1 cellular context compared by ENCODE assay signal in genomic region chr2:171687287-171688128, GRCh38.
TF ChIP-seq lines count a peak whose summit lies in the region.

Gene DYNC1I2, plus strand, starts transcription at chr2:171687469. Its CDS starts 2,687 bp downstream, at chr2:171690156.

TF ChIP-seq in K562, 482 proteins besides CTCF, POLR2A, EP300 and RAD21 (continued from another document and continues in another):
- TF ChIP-seq, protein P1, sequence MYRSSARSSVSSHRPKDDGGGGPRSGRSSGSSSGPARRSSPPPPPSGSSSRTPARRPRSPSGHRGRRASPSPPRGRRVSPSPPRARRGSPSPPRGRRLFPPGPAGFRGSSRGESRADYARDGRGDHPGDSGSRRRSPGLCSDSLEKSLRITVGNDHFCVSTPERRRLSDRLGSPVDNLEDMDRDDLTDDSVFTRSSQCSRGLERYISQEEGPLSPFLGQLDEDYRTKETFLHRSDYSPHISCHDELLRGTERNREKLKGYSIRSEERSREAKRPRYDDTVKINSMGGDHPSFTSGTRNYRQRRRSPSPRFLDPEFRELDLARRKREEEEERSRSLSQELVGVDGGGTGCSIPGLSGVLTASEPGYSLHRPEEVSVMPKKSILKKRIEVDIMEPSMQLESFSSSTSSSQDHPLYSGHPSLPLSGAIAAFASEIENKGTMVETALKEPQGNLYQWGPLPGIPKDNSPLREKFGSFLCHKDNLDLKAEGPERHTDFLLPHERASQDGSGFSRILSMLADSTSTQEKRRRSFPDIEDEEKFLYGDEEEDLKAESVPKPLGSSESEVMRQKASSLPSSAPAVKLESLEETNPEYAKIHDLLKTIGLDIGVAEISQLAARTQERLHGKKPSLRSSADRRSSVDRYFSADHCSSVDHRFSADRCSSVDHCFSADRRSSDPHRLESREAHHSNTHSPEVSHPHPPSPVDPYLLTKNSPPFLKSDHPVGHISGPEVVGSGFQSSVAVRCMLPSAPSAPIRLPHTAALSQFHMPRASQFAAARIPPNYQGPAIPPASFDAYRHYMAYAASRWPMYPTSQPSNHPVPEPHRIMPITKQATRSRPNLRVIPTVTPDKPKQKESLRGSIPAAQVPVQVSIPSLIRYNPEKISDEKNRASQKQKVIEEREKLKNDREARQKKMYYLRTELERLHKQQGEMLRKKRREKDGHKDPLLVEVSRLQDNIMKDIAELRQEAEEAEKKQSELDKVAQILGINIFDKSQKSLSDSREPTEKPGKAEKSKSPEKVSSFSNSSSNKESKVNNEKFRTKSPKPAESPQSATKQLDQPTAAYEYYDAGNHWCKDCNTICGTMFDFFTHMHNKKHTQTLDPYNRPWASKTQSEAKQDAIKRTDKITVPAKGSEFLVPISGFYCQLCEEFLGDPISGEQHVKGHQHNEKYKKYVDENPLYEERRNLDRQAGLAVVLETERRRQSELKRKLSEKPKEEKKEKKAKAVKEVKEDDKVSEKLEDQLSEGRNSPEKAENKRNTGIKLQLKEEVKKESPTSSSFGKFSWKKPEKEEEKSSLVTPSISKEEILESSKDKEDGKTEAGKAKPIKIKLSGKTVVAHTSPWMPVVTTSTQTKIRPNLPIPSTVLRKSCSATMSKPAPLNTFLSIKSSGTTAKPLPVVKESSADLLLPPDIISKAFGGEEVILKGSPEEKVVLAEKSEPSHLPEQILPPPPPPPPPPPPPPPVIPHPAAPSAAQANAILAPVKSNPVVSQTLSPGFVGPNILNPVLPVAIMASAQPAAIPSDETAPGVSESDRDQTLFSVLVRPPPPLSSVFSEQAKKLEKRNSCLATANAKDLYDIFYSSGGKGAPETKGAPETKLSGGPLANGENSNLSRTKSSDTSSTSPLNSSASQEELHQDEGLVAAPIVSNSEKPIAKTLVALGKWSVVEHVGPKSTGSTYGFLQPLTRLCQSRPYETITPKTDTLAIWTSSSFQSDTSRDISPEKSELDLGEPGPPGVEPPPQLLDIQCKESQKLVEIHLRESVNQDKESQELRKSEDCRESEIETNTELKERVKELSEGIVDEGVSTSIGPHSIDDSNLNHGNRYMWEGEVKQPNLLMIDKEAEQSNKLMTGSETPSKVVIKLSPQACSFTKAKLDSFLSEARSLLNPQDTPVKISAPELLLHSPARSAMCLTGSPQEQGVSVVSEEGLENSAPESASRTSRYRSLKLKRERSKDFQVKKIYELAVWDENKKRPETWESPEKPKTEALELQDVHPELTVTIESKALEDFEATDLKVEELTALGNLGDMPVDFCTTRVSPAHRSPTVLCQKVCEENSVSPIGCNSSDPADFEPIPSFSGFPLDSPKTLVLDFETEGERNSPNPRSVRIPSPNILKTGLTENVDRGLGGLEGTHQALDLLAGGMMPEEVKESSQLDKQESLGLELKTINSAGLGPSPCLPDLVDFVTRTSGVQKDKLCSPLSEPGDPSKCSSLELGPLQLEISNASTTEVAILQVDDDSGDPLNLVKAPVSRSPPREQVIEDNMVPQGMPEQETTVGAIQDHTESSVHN (IDR thresholded peaks at IDR 0.05; ENCODE audit: borderline replicate concordance in 1 of 2, low read depth in 1 of 2): peak in 1 of 2 experiments; percentile 40; a peak in 1 of 4 replicates
- TF ChIP-seq NCOR1 (IDR thresholded peaks at IDR 0.05) (no peak), ZFP1 (CRISPR knock-in tag; IDR thresholded peaks at IDR 0.05) (no peak), ZFP30 (CRISPR knock-in tag; IDR thresholded peaks at IDR 0.05; ENCODE audit: borderline replicate concordance) (no peak), SUPT5H (IDR thresholded peaks at IDR 0.05) (peak; percentile 88), PTBP1 (IDR thresholded peaks at IDR 0.05; ENCODE audit: low read depth, low read length) (no peak), WHSC1 (IDR thresholded peaks at IDR 0.05; ENCODE audit: low read length) (no peak), USF1 (CRISPR knock-in tag; IDR thresholded peaks at IDR 0.05) (peak; percentile 43; the same call in 1 of the 2 replicates), TSHZ1 (CRISPR knock-in tag; IDR thresholded peaks at IDR 0.05) (no peak), TOE1 (IDR thresholded peaks at IDR 0.05; ENCODE audit: borderline replicate concordance) (peak; percentile 91), TOE1 (CRISPR knock-in tag; IDR thresholded peaks at IDR 0.05; ENCODE audit: borderline replicate concordance, low read depth) (no peak), CEBPZ (IDR thresholded peaks at IDR 0.05; ENCODE audit: borderline replicate concordance, low read depth, low read length) (no peak), PTRF (tag; IDR thresholded peaks at IDR 0.05) (no peak), PRMT5 (CRISPR knock-in tag; IDR thresholded peaks at IDR 0.05) (no peak), KDM2B (CRISPR knock-in tag; IDR thresholded peaks at IDR 0.05) (no peak), IRF2 (CRISPR knock-in tag; IDR thresholded peaks at IDR 0.05) (no peak), NR2F6 (CRISPR knock-in tag; IDR thresholded peaks at IDR 0.05) (no peak), NCOA2 (IDR thresholded peaks at IDR 0.05; ENCODE audit: partially characterized antibody in 2 of 2) (no peak), FOS (IDR thresholded peaks at IDR 0.05; ENCODE audit: extremely low read depth, insufficient read length) (no peak), POLR3G (IDR thresholded peaks at IDR 0.05; ENCODE audit: extremely low read depth, insufficient read length, insufficient replicate concordance) (no peak), PYGO2 (tag; IDR thresholded peaks at IDR 0.05) (no peak), BDP1 (IDR thresholded peaks at IDR 0.05; ENCODE audit: insufficient read depth, insufficient read length) (no peak), SMC3 (conservative IDR thresholded peaks at IDR 0.05; ENCODE audit: insufficient read depth, low read depth, low read length) (0 out of 2 replicates have a peak, but pooled peaks have one; percentile 7), ZNF77 (CRISPR knock-in tag; IDR thresholded peaks at IDR 0.05) (no peak), ATF7 (IDR thresholded peaks at IDR 0.05) (peak; percentile 80), SREBF2 (CRISPR knock-in tag; IDR thresholded peaks at IDR 0.05) (no peak), EP400 (IDR thresholded peaks at IDR 0.05) (peak; percentile 94), ZNF561 (CRISPR knock-in tag; conservative IDR thresholded peaks at IDR 0.05) (no peak), SMARCA4 (IDR thresholded peaks at IDR 0.05) (peak; percentile 70), GATAD2B (IDR thresholded peaks at IDR 0.05; ENCODE audit: borderline replicate concordance) (no peak), ZNF408 (CRISPR knock-in tag; IDR thresholded peaks at IDR 0.05; ENCODE audit: low read depth) (no peak), TRIM24 (IDR thresholded peaks at IDR 0.05) (peak in 1 of 2 experiments; percentile 44; a peak in 2 of 4 replicates), KLF16 (IDR thresholded peaks at IDR 0.05) (peak; percentile 70), DMBX1 (CRISPR knock-in tag; IDR thresholded peaks at IDR 0.05; ENCODE audit: borderline replicate concordance) (peak; percentile 80), NR3C1 (CRISPR knock-in tag; IDR thresholded peaks at IDR 0.05) (no peak), ATF1 (CRISPR knock-in tag; IDR thresholded peaks at IDR 0.05) (no peak), ATF1 (tag; IDR thresholded peaks at IDR 0.05) (peak; percentile 96)
- TF ChIP-seq, protein P2, sequence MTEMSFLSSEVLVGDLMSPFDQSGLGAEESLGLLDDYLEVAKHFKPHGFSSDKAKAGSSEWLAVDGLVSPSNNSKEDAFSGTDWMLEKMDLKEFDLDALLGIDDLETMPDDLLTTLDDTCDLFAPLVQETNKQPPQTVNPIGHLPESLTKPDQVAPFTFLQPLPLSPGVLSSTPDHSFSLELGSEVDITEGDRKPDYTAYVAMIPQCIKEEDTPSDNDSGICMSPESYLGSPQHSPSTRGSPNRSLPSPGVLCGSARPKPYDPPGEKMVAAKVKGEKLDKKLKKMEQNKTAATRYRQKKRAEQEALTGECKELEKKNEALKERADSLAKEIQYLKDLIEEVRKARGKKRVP (CRISPR knock-in tag; IDR thresholded peaks at IDR 0.05): 0 out of 2 replicates have a peak, but pooled peaks have one; percentile 18
- TF ChIP-seq, protein P3, sequence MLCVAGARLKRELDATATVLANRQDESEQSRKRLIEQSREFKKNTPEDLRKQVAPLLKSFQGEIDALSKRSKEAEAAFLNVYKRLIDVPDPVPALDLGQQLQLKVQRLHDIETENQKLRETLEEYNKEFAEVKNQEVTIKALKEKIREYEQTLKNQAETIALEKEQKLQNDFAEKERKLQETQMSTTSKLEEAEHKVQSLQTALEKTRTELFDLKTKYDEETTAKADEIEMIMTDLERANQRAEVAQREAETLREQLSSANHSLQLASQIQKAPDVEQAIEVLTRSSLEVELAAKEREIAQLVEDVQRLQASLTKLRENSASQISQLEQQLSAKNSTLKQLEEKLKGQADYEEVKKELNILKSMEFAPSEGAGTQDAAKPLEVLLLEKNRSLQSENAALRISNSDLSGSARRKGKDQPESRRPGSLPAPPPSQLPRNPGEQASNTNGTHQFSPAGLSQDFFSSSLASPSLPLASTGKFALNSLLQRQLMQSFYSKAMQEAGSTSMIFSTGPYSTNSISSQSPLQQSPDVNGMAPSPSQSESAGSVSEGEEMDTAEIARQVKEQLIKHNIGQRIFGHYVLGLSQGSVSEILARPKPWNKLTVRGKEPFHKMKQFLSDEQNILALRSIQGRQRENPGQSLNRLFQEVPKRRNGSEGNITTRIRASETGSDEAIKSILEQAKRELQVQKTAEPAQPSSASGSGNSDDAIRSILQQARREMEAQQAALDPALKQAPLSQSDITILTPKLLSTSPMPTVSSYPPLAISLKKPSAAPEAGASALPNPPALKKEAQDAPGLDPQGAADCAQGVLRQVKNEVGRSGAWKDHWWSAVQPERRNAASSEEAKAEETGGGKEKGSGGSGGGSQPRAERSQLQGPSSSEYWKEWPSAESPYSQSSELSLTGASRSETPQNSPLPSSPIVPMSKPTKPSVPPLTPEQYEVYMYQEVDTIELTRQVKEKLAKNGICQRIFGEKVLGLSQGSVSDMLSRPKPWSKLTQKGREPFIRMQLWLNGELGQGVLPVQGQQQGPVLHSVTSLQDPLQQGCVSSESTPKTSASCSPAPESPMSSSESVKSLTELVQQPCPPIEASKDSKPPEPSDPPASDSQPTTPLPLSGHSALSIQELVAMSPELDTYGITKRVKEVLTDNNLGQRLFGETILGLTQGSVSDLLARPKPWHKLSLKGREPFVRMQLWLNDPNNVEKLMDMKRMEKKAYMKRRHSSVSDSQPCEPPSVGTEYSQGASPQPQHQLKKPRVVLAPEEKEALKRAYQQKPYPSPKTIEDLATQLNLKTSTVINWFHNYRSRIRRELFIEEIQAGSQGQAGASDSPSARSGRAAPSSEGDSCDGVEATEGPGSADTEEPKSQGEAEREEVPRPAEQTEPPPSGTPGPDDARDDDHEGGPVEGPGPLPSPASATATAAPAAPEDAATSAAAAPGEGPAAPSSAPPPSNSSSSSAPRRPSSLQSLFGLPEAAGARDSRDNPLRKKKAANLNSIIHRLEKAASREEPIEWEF (CRISPR knock-in tag; IDR thresholded peaks at IDR 0.05): no peak
- TF ChIP-seq, protein P4, sequence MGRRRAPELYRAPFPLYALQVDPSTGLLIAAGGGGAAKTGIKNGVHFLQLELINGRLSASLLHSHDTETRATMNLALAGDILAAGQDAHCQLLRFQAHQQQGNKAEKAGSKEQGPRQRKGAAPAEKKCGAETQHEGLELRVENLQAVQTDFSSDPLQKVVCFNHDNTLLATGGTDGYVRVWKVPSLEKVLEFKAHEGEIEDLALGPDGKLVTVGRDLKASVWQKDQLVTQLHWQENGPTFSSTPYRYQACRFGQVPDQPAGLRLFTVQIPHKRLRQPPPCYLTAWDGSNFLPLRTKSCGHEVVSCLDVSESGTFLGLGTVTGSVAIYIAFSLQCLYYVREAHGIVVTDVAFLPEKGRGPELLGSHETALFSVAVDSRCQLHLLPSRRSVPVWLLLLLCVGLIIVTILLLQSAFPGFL (CRISPR knock-in tag; IDR thresholded peaks at IDR 0.05): no peak
